ENCODE assay signal across 15 cellular contexts in genomic region chr10:102658802-102659201, GRCh38. TPM values are rescaled to one million over a fixed set of nuclear protein-coding genes. Genes with fewer than 3 reads are reported as not detected.
DNase-seq lines count a peak whose midpoint lies in the region; ATAC-seq and TF ChIP-seq lines count a peak whose summit lies in the region.
"Had no signal": no experiment of that assay in that cellular context is flagged by ENCODE, and none has a peak within 500 bp of the region (broad histone marks: within the 10 kb centered on the region; RNA-seq: fewer than 3 reads in every experiment).

No MANE protein-coding gene starts in this region.

- no peaks in the 10 kb centered on the region for H3K27me3 Mint-ChIP-seq in activated CD4-positive, alpha-beta T cell treated with anti-CD3 and anti-CD28 coated beads for 36 hours
- no peaks in the 10 kb centered on the region for H3K27me3 Mint-ChIP-seq in endodermal cell (ENCODE audit: insufficient read depth)
- H3K27me3 Mint-ChIP-seq: naive B cell had no signal

- WGBS in endodermal cell (ENCODE audit: insufficient coverage in 1 of 2, insufficient read length in 1 of 2), 2 experiments = 85 to 89% methylated on average over 5 of the region's 5 CpGs

- ATAC-seq in activated CD4-positive, alpha-beta T cell treated with anti-CD3 and anti-CD28 coated beads for 36 hours = no peak
- ATAC-seq in gastrocnemius medialis = no peak
- ATAC-seq: A549 had no signal

- H3K9me3 Mint-ChIP-seq in activated CD4-positive, alpha-beta T cell treated with anti-CD3 and anti-CD28 coated beads for 36 hours (ENCODE audit: low read depth) = no peaks in the 10 kb centered on the region
- no peaks in the 10 kb centered on the region for H3K9me3 Mint-ChIP-seq in endodermal cell
- H3K9me3 Mint-ChIP-seq: naive B cell had no signal

- peak overlapping the region; percentile 10 for H3K27ac ChIP-seq in OCI-LY7 (ENCODE audit: low read depth, low read length, poor library complexity, severe bottlenecking)
- H3K27ac ChIP-seq in endodermal cell (ENCODE audit: low read depth, low read length) = peak overlapping the region; percentile 44
- H3K27ac ChIP-seq in gastrocnemius medialis = peak overlapping the region; percentile 55 to 72 (median 60)

- in situ Hi-C loops in gastrocnemius medialis (cut with MboI; ENCODE audit: low sequenced_read_pairs in 4 of 4) = no loop called here

- CTCF ChIA-PET in activated CD4-positive, alpha-beta T cell treated with anti-CD3 and anti-CD28 coated beads for 36 hours (lab: Charles Lee) = interaction anchor here (0.7 to 4.1 kb wide), 2 partner anchors 14 to 112 kb away, joined by 3 to 11 read pairs; partner anchors contain the start of gene TRIM8
- CTCF ChIA-PET in OCI-LY7 (lab: Charles Lee; ENCODE audit: unreplicated experiment) = interaction anchor here (0.9 kb wide), 1 partner anchor 8 kb away, joined by 3 read pairs; no protein-coding TSS in a partner anchor

- no peak overlapping the region for H3K4me2 ChIP-seq in OCI-LY7 (ENCODE audit: low read length)

- H2AFZ ChIP-seq in OCI-LY7 (ENCODE audit: low read length) = no peak overlapping the region

- H3K4me1 Mint-ChIP-seq in activated CD4-positive, alpha-beta T cell treated with anti-CD3 and anti-CD28 coated beads for 36 hours = peaks cover 45% of the 10 kb centered on the region
- no peaks in the 10 kb centered on the region for H3K4me1 Mint-ChIP-seq in endodermal cell

- peaks cover 55% of the 10 kb centered on the region for H3K36me3 ChIP-seq in OCI-LY7 (ENCODE audit: insufficient read depth, low read length)
- H3K36me3 ChIP-seq in endodermal cell (ENCODE audit: control insufficient read depth, insufficient read depth, low read length) = peaks cover 16% of the 10 kb centered on the region
- H3K36me3 ChIP-seq in gastrocnemius medialis = peaks cover 0 to 43% of the 10 kb centered on the region in 2 donors

- intact Hi-C loops in activated CD4-positive, alpha-beta T cell treated with anti-CD3 and anti-CD28 coated beads for 36 hours (cut with DNase I, micrococcal nuclease) = no loop called here
- intact Hi-C loops in OCI-LY7 (cut with micrococcal nuclease; ENCODE audit: unreplicated experiment) (no loop called here), gastrocnemius medialis (cut with DNase I; ENCODE audit: low total_unique reads) (no loop called here)

- H3K79me2 ChIP-seq in OCI-LY7 (ENCODE audit: insufficient read depth, low read depth, low read length) = peaks cover 8% of the 10 kb centered on the region; the same call in 1 of the 2 replicates

- H3K36me3 Mint-ChIP-seq in activated CD4-positive, alpha-beta T cell treated with anti-CD3 and anti-CD28 coated beads for 36 hours (ENCODE audit: low read depth) = peaks cover 14% of the 10 kb centered on the region
- peaks cover 28% of the 10 kb centered on the region for H3K36me3 Mint-ChIP-seq in endodermal cell (ENCODE audit: low read depth)

- TF ChIP-seq POLR2A in gastrocnemius medialis (IDR thresholded peaks at IDR 0.05) = no peak

- H4K20me1 ChIP-seq in OCI-LY7 (ENCODE audit: insufficient read depth, low read length) = no peaks in the 10 kb centered on the region

- no peak overlapping the region for H3K9ac ChIP-seq in endodermal cell (ENCODE audit: extremely low read depth, low read length, poor library complexity, severe bottlenecking)

- peak overlapping the region; percentile 64 for H3K27ac Mint-ChIP-seq in activated CD4-positive, alpha-beta T cell treated with anti-CD3 and anti-CD28 coated beads for 36 hours
- no peak overlapping the region for H3K27ac Mint-ChIP-seq in endodermal cell

- H3K4me3 ChIP-seq in OCI-LY7 (ENCODE audit: low read depth, low read length, poor library complexity, severe bottlenecking) (no peak overlapping the region), endodermal cell (ENCODE audit: low read length) (no peak overlapping the region), gastrocnemius medialis (no peak overlapping the region)
- H3K4me3 ChIP-seq: A549, adrenal gland, skin epidermis had no signal

- DNase-seq in activated CD4-positive, alpha-beta T cell treated with anti-CD3 and anti-CD28 coated beads for 36 hours = no peak
- no peak for DNase-seq in activated CD4-positive, alpha-beta T cell treated with anti-CD3 and anti-CD28 coated beads for 1 hour
- DNase-seq in OCI-LY7 (ENCODE audit: low spot score) = no peak
- DNase-seq in endodermal cell = no peak
- no peak for DNase-seq in gastrocnemius medialis
- DNase-seq in DMS114 treated with DMSO at 0.1 percent for 48 hours (lab: John Stamatoyannopoulos, UW; ENCODE audit: unreplicated experiment) = no peak
- DNase-seq in cerebellar nuclear complex (lab: John Stamatoyannopoulos, UW) = no peak
- no peak for DNase-seq in activated effector memory CD4-positive, alpha-beta T cell treated with anti-CD3 and anti-CD28 coated beads, Interleukin-2, amount 50 U/mL, for 16 hours
- DNase-seq: activated CD4-positive, alpha-beta T cell treated with anti-CD3 and anti-CD28 coated beads, Interleukin-2, amount 50 U/mL, for 4 hours; adrenal gland; foreskin fibroblast; naive B cell; NCI-H2081 had no signal

- no peak for TF ChIP-seq CTCF in OCI-LY7 (conservative IDR thresholded peaks at IDR 0.05; ENCODE audit: low read length)
- no peak for TF ChIP-seq CTCF in endodermal cell (conservative IDR thresholded peaks at IDR 0.05)
- TF ChIP-seq CTCF in gastrocnemius medialis (IDR thresholded peaks at IDR 0.05 in 4 of 5, conservative IDR thresholded peaks at IDR 0.05 in 1 of 5) = no peak

- H3K9me3 ChIP-seq in OCI-LY7 (ENCODE audit: low read length) = no peaks in the 10 kb centered on the region
- no peaks in the 10 kb centered on the region for H3K9me3 ChIP-seq in endodermal cell (ENCODE audit: control insufficient read depth, low read length)
- no peaks in the 10 kb centered on the region for H3K9me3 ChIP-seq in gastrocnemius medialis
- H3K9me3 ChIP-seq: A549, adrenal gland had no signal

- no peaks in the 10 kb centered on the region for H3K9me2 ChIP-seq in OCI-LY7 (ENCODE audit: insufficient read depth, low read length)

- POLR2A ChIA-PET in activated CD4-positive, alpha-beta T cell treated with anti-CD3 and anti-CD28 coated beads for 36 hours (lab: Charles Lee) = interaction anchor here (1.1 kb wide), 1 partner anchor 16 kb away, joined by 3 read pairs; no protein-coding TSS in a partner anchor
- POLR2A ChIA-PET in OCI-LY7 (lab: Charles Lee) = interaction anchor here (0.7 to 1.2 kb wide), 2 partner anchors 13 to 93 kb away, joined by 3 to 5 read pairs; no protein-coding TSS in a partner anchor

- H3K27me3 ChIP-seq in endodermal cell (ENCODE audit: control insufficient read depth, insufficient read depth, low read length, poor library complexity, severe bottlenecking) = no peaks in the 10 kb centered on the region
- H3K27me3 ChIP-seq in gastrocnemius medialis = no peaks in the 10 kb centered on the region
- H3K27me3 ChIP-seq: adrenal gland had no signal

- H3K4me1 ChIP-seq in OCI-LY7 (ENCODE audit: insufficient read depth, low read length, poor library complexity, severe bottlenecking) (peaks cover 45% of the 10 kb centered on the region), endodermal cell (ENCODE audit: control insufficient read depth, insufficient read depth, low read length) (no peaks in the 10 kb centered on the region), gastrocnemius medialis (peaks cover 17 to 24% of the 10 kb centered on the region in 2 donors)

- BruUV-seq in OCI-LY7 (replicated peaks; lab: Mats Ljungman, UMichigan) = no TSS peak

- no peak overlapping the region for H3K4me3 Mint-ChIP-seq in activated CD4-positive, alpha-beta T cell treated with anti-CD3 and anti-CD28 coated beads for 36 hours
- H3K4me3 Mint-ChIP-seq in endodermal cell = no peak overlapping the region

RNA-seq across cellular contexts. Expression of gene TRIM8, which starts 14.5 kb away (rescaled TPM):
- total RNA-seq in activated CD4-positive, alpha-beta T cell treated with anti-CD3 and anti-CD28 coated beads for 36 hours = 10 to 100 TPM; 37.8 to 39.1 TPM
- total RNA-seq in OCI-LY7 (2014; rRNA removed; shearing (Covaris generic)) = 54.2 and 67.3 TPM in 2 replicates
- total RNA-seq in OCI-LY7 (2022) (73.1 and 92.1 TPM in 2 replicates), endodermal cell (10 to 100 TPM; 27.7 to 32.7 TPM), gastrocnemius medialis (100 to 1,000 TPM; 113 to 222 (median 138) TPM)
- 55.6 TPM for polyA plus RNA-seq in endodermal cell (2013, experiment 1 of 2)
- polyA plus RNA-seq in endodermal cell (2013, experiment 2 of 2) = 46.3 TPM

RNA-seq across cellular contexts. Expression of gene ARL3, which starts 55.4 kb away (rescaled TPM):
- total RNA-seq in activated CD4-positive, alpha-beta T cell treated with anti-CD3 and anti-CD28 coated beads for 36 hours = 1 to 10 TPM; 6.4 to 6.9 TPM
- 7.3 and 8.1 TPM in 2 replicates for total RNA-seq in OCI-LY7 (2014; rRNA removed; shearing (Covaris generic))
- total RNA-seq in OCI-LY7 (2022) (11.7 and 12.5 TPM in 2 replicates), endodermal cell (10 to 100 TPM; 20.3 to 25.6 TPM), gastrocnemius medialis (1 to 10 TPM; 1.0 to 2.4 (median 1.5) TPM)
- polyA plus RNA-seq in endodermal cell (2013, experiment 1 of 2) = 31.4 TPM
- polyA plus RNA-seq in endodermal cell (2013, experiment 2 of 2) = 30.8 TPM

RNA-seq across cellular contexts. Expression of gene SFXN2, which starts 55.6 kb away (rescaled TPM):
- 10 to 100 TPM; 18.2 to 20.7 TPM for total RNA-seq in activated CD4-positive, alpha-beta T cell treated with anti-CD3 and anti-CD28 coated beads for 36 hours
- total RNA-seq in OCI-LY7 (2014; rRNA removed; shearing (Covaris generic)) = 26.9 and 38.1 TPM in 2 replicates
- total RNA-seq in OCI-LY7 (2022) (43.0 and 45.1 TPM in 2 replicates), endodermal cell (10 to 100 TPM; 30.5 to 32.9 TPM), gastrocnemius medialis (1 to 10 TPM in 1 of 4 donors, under 1 TPM in 3; 0.20 to 5.0 (median 0.76) TPM)
- 13.6 TPM for polyA plus RNA-seq in endodermal cell (2013, experiment 1 of 2)
- polyA plus RNA-seq in endodermal cell (2013, experiment 2 of 2) = 13.7 TPM

Comparison
In these comparisons a context has a peak if more than half of its experiments do, and no peak if none do; other contexts are left out.
1. H3K27ac ChIP-seq: peak in every context shown above with its lines; median percentile 60 in gastrocnemius medialis; 44 in endodermal cell; 10 in OCI-LY7.